8 cellular contexts compared by ENCODE assay signal in genomic region chr21:33403786-33404571, GRCh38. TPM values are rescaled to one million over a fixed set of nuclear protein-coding genes. Genes with fewer than 3 reads are reported as not detected.
DNase-seq lines count a peak whose midpoint lies in the region; ATAC-seq and TF ChIP-seq lines count a peak whose summit lies in the region.

No MANE protein-coding gene starts in this region.

- H3K27me3 ChIP-seq in Panc1 (ENCODE audit: control insufficient read depth, insufficient read depth, low read length) (no peaks in the 10 kb centered on the region), parathyroid adenoma (ENCODE audit: control insufficient read depth, insufficient read depth, low read length) (no peaks in the 10 kb centered on the region)

- POLR2A ChIA-PET in Panc1 (lab: Charles Lee), result no interaction called here

- peak; percentile 54 to 79 (median 69) for DNase-seq in NCI-H1417 (lab: John Stamatoyannopoulos, UW)
- no peak for DNase-seq in NCI-H1417 treated with DMSO at 0.1 percent for 48 hours (lab: John Stamatoyannopoulos, UW)
- DNase-seq in Panc1 (ENCODE audit: low read depth, low spot score), result no peak
- peak; percentile 37 for DNase-seq in amniotic epithelial cell (ENCODE audit: low read depth)
- DNase-seq in left cardiac atrium, result peak; percentile 69
- DNase-seq in NCI-H1048 (lab: John Stamatoyannopoulos, UW), result no peak

- H3K9me3 ChIP-seq in Panc1 (ENCODE audit: control insufficient read depth, insufficient read depth, low read depth, low read length) (no peaks in the 10 kb centered on the region), parathyroid adenoma (ENCODE audit: control insufficient read depth, low read length) (no peaks in the 10 kb centered on the region)

- peaks cover 3% of the 10 kb centered on the region; the same call in 1 of the 2 replicates for H3K36me3 ChIP-seq in Panc1 (ENCODE audit: control insufficient read depth, insufficient read depth, low read length)
- H3K36me3 ChIP-seq in parathyroid adenoma (ENCODE audit: control insufficient read depth, insufficient read depth, low read length), result no peaks in the 10 kb centered on the region

- CTCF ChIA-PET in Panc1 (lab: Charles Lee), result interaction anchor here (0.6 kb wide), 1 partner anchor 38 kb away, joined by 3 read pairs; no protein-coding TSS in a partner anchor

- H3K9ac ChIP-seq in parathyroid adenoma, result no peak overlapping the region

- peak overlapping the region; percentile 62 for H2AFZ ChIP-seq in parathyroid adenoma

- H3K4me1 ChIP-seq in Panc1 (ENCODE audit: control insufficient read depth, insufficient read depth, low read length) (peaks cover 11% of the 10 kb centered on the region), parathyroid adenoma (no peaks in the 10 kb centered on the region)

- in situ Hi-C loops in Panc1 (cut with HindIII; ENCODE audit: low pct_unique_long_range_greater_than_20kb, low sequenced_read_pairs), result no loop called here

- intact Hi-C loops in Panc1 (cut with micrococcal nuclease; ENCODE audit: unreplicated experiment) (no loop called here), left cardiac atrium (cut with DNase I) (no loop called here)

- H3K4me3 ChIP-seq in Panc1 (ENCODE audit: low read depth in 2 of 2, low read length in 2 of 2) (peak overlapping the region; percentile 70 to 77), parathyroid adenoma (ENCODE audit: low read depth, low read length) (peak overlapping the region; percentile 74)

- TF ChIP-seq CTCF in Panc1 (IDR thresholded peaks at IDR 0.05) (no peak), parathyroid adenoma (IDR thresholded peaks at IDR 0.05) (no peak)

- H3K4me2 ChIP-seq in parathyroid adenoma (ENCODE audit: low read length), result peak overlapping the region; percentile 73

- H3K27ac ChIP-seq in Panc1 (ENCODE audit: low read length), result peak overlapping the region; percentile 73
- peak overlapping the region; percentile 54 for H3K27ac ChIP-seq in parathyroid adenoma

- peaks cover 12% of the 10 kb centered on the region for H3K79me2 ChIP-seq in parathyroid adenoma

- BruUV-seq in Panc1 (replicated peaks; lab: Mats Ljungman, UMichigan), result no TSS peak

- ATAC-seq in HG03045 (IDR thresholded peaks at IDR 0.05; ENCODE audit: unreplicated experiment), result peak; percentile 28
- ATAC-seq in Panc1, result peak; percentile 64
- peak; percentile 54 to 55 for ATAC-seq in left cardiac atrium

RNA-seq across cellular contexts. Expression of gene IFNGR2, which starts 0.8 kb away (rescaled TPM):
- 47.9 TPM for total RNA-seq in Panc1 (2021; ENCODE audit: unreplicated experiment)
- 54.8 TPM for polyA plus RNA-seq in Panc1 (2012; ENCODE audit: insufficient read length)
- 10 to 100 TPM; 47.3 TPM for total RNA-seq in left cardiac atrium

Comparison
In these comparisons a context has a peak if more than half of its experiments do, and no peak if none do; other contexts are left out.
1. DNase-seq: peak in NCI-H1417 (3 of 3), amniotic epithelial cell (single experiment) and left cardiac atrium (single experiment); none in NCI-H1417 treated with DMSO at 0.1 percent for 48 hours (single experiment), Panc1 (single experiment) and NCI-H1048 (single experiment).
2. Peak in every context shown above with its lines, with median percentiles within 50 percentile points of each other: ATAC-seq.